ENCODE assay signal across 21 cellular contexts in genomic region chr16:83532634-83533033, GRCh38.
"Had no signal": no experiment of that assay in that cellular context is flagged by ENCODE, and none has a peak within 500 bp of the region (broad histone marks: within the 10 kb centered on the region; RNA-seq: fewer than 3 reads in every experiment).

No MANE protein-coding gene starts in this region.

- H3K4me1 Mint-ChIP-seq: memory B cell; naive thymus-derived CD4-positive, alpha-beta T cell; neural progenitor cell; stimulated activated naive B cell treated with anti-CD40 and anti-IgM and Interleukin-4, amounts not matched to agents 10 μg/mL and 1 μg/mL and 100 μg/mL, for 72 hours had no signal

- H3K4me1 ChIP-seq: gastroesophageal sphincter, heart right ventricle, left ventricle myocardium inferior, neural progenitor cell, pancreas, spleen, thyroid gland had no signal

- H3K9me3 ChIP-seq: gastroesophageal sphincter, heart right ventricle, left ventricle myocardium inferior, pancreas, spleen, thyroid gland had no signal

- FAIRE-seq: colon, endometrium, pancreas had no signal

- DNase-seq: activated CD4-positive, alpha-beta T cell treated with anti-CD3 and anti-CD28 coated beads, Interleukin-2, amount 50 U/mL, for 1 hour; activated CD4-positive, CD25-positive, alpha-beta regulatory T cell treated with anti-CD3 and anti-CD28 coated beads, Interleukin-2, amount 50 U/mL, for 72 hours; activated CD8-positive, alpha-beta memory T cell treated with anti-CD3 and anti-CD28 coated beads, Interleukin-2, amount 50 U/mL, for 4 hours; activated naive CD4-positive, alpha-beta T cell treated with anti-CD3 and anti-CD28 coated beads for 36 hours; activated T-cell treated with anti-CD3 and anti-CD28 coated beads, Interleukin-2, amount 50 U/mL, for 4 hours; central memory CD4-positive, alpha-beta T cell; heart right ventricle; left ventricle myocardium inferior; naive thymus-derived CD4-positive, alpha-beta T cell; pancreas; spleen; stimulated activated naive B cell treated with anti-CD40 and anti-IgM and Interleukin-4, amounts not matched to agents 10 μg/mL and 1 μg/mL and 100 μg/mL, for 72 hours; thyroid gland had no signal

- H3K9me3 Mint-ChIP-seq: neural progenitor cell had no signal

- ATAC-seq: activated T-cell treated with anti-CD3 and anti-CD28 coated beads, Interleukin-2, amount 50 U/mL, for 4 hours; gastroesophageal sphincter; heart right ventricle; naive thymus-derived CD4-positive, alpha-beta T cell; pancreas; sciatic nerve; stimulated activated naive B cell treated with anti-CD40 and anti-IgM and Interleukin-4, amounts not matched to agents 10 μg/mL and 1 μg/mL and 100 μg/mL, for 72 hours had no signal

- H3K36me3 ChIP-seq: brain microvascular endothelial cell, gastroesophageal sphincter, heart right ventricle, left ventricle myocardium inferior, neural progenitor cell, pancreas, spleen, thyroid gland had no signal

- H3K27me3 ChIP-seq: brain microvascular endothelial cell, gastroesophageal sphincter, heart right ventricle, neural progenitor cell, pancreas, spleen, thyroid gland had no signal

- H3K4me3 ChIP-seq: gastroesophageal sphincter, heart right ventricle, left ventricle myocardium inferior, neural progenitor cell, pancreas, spleen, thyroid gland had no signal

- H3K4me2 ChIP-seq: neural progenitor cell had no signal

- H3K36me3 Mint-ChIP-seq: memory B cell; naive thymus-derived CD4-positive, alpha-beta T cell; neural progenitor cell; stimulated activated naive B cell treated with anti-CD40 and anti-IgM and Interleukin-4, amounts not matched to agents 10 μg/mL and 1 μg/mL and 100 μg/mL, for 72 hours had no signal

- H2AFZ ChIP-seq: neural progenitor cell had no signal

- H3K27ac ChIP-seq: brain microvascular endothelial cell, gastroesophageal sphincter, heart right ventricle, left ventricle myocardium inferior, neural progenitor cell, pancreas, spleen, thyroid gland had no signal

- H3K27ac Mint-ChIP-seq: activated naive CD4-positive, alpha-beta T cell treated with anti-CD3 and anti-CD28 coated beads for 36 hours; memory B cell; naive thymus-derived CD4-positive, alpha-beta T cell; neural progenitor cell; stimulated activated naive B cell treated with anti-CD40 and anti-IgM and Interleukin-4, amounts not matched to agents 10 μg/mL and 1 μg/mL and 100 μg/mL, for 72 hours; T-helper 1 cell treated with Interleukin-12 subunit alpha and Interleukin-12 subunit beta and Interleukin-4 antibody, amounts not matched to agents 30 μg/mL and 1 μg/mL, for 36 hours had no signal

- H3K4me3 Mint-ChIP-seq: activated naive CD4-positive, alpha-beta T cell treated with anti-CD3 and anti-CD28 coated beads for 36 hours; activated T-cell treated with anti-CD3 and anti-CD28 coated beads, Interleukin-2, amount 50 U/mL, for 4 hours; memory B cell; naive thymus-derived CD4-positive, alpha-beta T cell; neural progenitor cell; stimulated activated naive B cell treated with anti-CD40 and anti-IgM and Interleukin-4, amounts not matched to agents 10 μg/mL and 1 μg/mL and 100 μg/mL, for 72 hours; T-helper 1 cell treated with Interleukin-12 subunit alpha and Interleukin-12 subunit beta and Interleukin-4 antibody, amounts not matched to agents 30 μg/mL and 1 μg/mL, for 36 hours had no signal

- H3K9ac ChIP-seq: neural progenitor cell had no signal
